ENCODE assay signal across 8 cellular contexts in the genomic region with DNA sequence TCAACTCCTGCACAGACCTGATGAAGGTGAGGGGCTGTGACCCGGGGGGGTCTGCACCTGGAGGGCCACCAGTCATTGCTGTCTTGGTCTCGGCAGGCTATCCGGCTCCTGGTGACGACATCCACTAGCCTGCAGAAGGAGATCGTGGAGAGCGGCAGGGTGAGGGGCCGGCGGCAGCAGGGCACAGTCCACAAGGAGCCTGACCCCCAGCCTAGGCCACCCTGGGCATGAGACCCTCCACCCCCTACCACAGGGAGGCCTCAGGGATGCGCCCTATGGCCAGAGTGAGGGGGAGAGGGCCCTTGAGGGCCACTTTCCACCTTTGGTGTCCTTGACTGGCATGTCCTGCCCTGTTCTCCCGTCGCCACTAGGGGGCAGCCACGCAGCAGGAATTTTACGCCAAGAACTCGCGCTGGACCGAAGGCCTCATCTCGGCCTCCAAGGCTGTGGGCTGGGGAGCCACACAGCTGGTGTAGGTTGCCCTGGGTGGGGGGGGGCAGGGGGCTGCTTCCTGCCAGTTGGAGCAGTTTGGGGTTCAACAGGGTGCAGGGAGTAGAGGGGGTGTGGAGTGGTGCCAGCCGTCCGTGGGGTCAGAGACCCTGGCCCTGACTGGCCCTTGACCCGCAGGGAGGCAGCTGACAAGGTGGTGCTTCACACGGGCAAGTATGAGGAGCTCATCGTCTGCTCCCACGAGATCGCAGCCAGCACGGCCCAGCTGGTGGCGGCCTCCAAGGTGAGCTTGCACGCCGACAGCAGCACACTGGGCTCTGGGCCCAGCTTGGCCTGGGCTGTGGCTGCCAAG. TPM values are rescaled to one million over a fixed set of nuclear protein-coding genes. Genes with fewer than 3 reads are reported as not detected.
A peak's percentile ranks its signal among the peaks of the same experiment; 100 is the strongest.
DNase-seq lines count a peak whose midpoint lies in the region; ATAC-seq and TF ChIP-seq lines count a peak whose summit lies in the region.

No MANE protein-coding gene starts in this region.

- TF ChIP-seq CTCF in AG10803 (conservative IDR thresholded peaks at IDR 0.05; ENCODE audit: low read length): peak; percentile 82

- DNase-seq in AG10803 (ENCODE audit: low read depth) (peak; percentile 71), NCI-H2227 treated with DMSO at 0.1 percent for 48 hours (lab: John Stamatoyannopoulos, UW) (peak; percentile 66)
- peak; percentile 91 for DNase-seq in activated CD4-positive, alpha-beta T cell treated with anti-CD3 and anti-CD28 coated beads for 36 hours
- DNase-seq in central memory CD8-positive, alpha-beta T cell (ENCODE audit: low spot score in 2 of 2): peak; percentile 64 to 81
- peak; percentile 84 for DNase-seq in stimulated activated CD4-positive, alpha-beta T cell treated with anti-CD3 and anti-CD28 coated beads, Interleukin-4, amount 100 ng/mL, for 1 hour

- POLR2A ChIA-PET in activated CD4-positive, alpha-beta T cell treated with anti-CD3 and anti-CD28 coated beads for 36 hours (lab: Charles Lee): no interaction called here

- no peak overlapping the region for H3K27ac Mint-ChIP-seq in activated CD4-positive, alpha-beta T cell treated with anti-CD3 and anti-CD28 coated beads for 36 hours
- H3K27ac Mint-ChIP-seq in central memory CD8-positive, alpha-beta T cell (ENCODE audit: low read depth): no peak overlapping the region

- no peak overlapping the region for H3K4me3 ChIP-seq in AG10803 (ENCODE audit: low read length)

- H3K36me3 Mint-ChIP-seq in activated CD4-positive, alpha-beta T cell treated with anti-CD3 and anti-CD28 coated beads for 36 hours (ENCODE audit: low read depth): peaks cover 7% of the 10 kb centered on the region
- H3K36me3 Mint-ChIP-seq in central memory CD8-positive, alpha-beta T cell (ENCODE audit: insufficient read depth): peaks cover 29% of the 10 kb centered on the region

- ATAC-seq in GM21717 (IDR thresholded peaks at IDR 0.05; ENCODE audit: unreplicated experiment): peak; percentile 50
- ATAC-seq in activated CD4-positive, alpha-beta T cell treated with anti-CD3 and anti-CD28 coated beads for 36 hours: peak; percentile 85
- peak; percentile 71 for ATAC-seq in central memory CD8-positive, alpha-beta T cell (replicated peaks; ENCODE audit: extremely low read depth, poor library complexity, severe bottlenecking)
- no peak for ATAC-seq in HG03095 (IDR thresholded peaks at IDR 0.05; ENCODE audit: unreplicated experiment)

- intact Hi-C loops in activated CD4-positive, alpha-beta T cell treated with anti-CD3 and anti-CD28 coated beads for 36 hours (cut with DNase I, micrococcal nuclease): loop anchor here (1.0 kb wide), 3 partner anchors 67 to 378 kb away; no protein-coding TSS in a partner anchor

- CTCF ChIA-PET in activated CD4-positive, alpha-beta T cell treated with anti-CD3 and anti-CD28 coated beads for 36 hours (lab: Charles Lee): interaction anchor here (0.6 to 6.8 kb wide), 30 partner anchors 10 to 378 kb away, joined by 3 to 76 read pairs (median 4); a partner anchor contains a TSS

- no peak overlapping the region for H3K4me3 Mint-ChIP-seq in activated CD4-positive, alpha-beta T cell treated with anti-CD3 and anti-CD28 coated beads for 36 hours
- no peak overlapping the region for H3K4me3 Mint-ChIP-seq in central memory CD8-positive, alpha-beta T cell

- H3K27me3 ChIP-seq in layer of hippocampus (ENCODE audit: control insufficient read depth, insufficient read depth, low read length): no peaks in the 10 kb centered on the region

- peak overlapping the region; percentile 84 for H3K27ac ChIP-seq in layer of hippocampus (ENCODE audit: low read depth, low read length)

- no peaks in the 10 kb centered on the region for H3K4me1 Mint-ChIP-seq in activated CD4-positive, alpha-beta T cell treated with anti-CD3 and anti-CD28 coated beads for 36 hours
- H3K4me1 Mint-ChIP-seq in central memory CD8-positive, alpha-beta T cell: peaks cover 3% of the 10 kb centered on the region

- H3K9me3 Mint-ChIP-seq in activated CD4-positive, alpha-beta T cell treated with anti-CD3 and anti-CD28 coated beads for 36 hours (ENCODE audit: low read depth): no peaks in the 10 kb centered on the region
- no peaks in the 10 kb centered on the region for H3K9me3 Mint-ChIP-seq in central memory CD8-positive, alpha-beta T cell

- H3K27me3 Mint-ChIP-seq in activated CD4-positive, alpha-beta T cell treated with anti-CD3 and anti-CD28 coated beads for 36 hours: no peaks in the 10 kb centered on the region
- H3K27me3 Mint-ChIP-seq in central memory CD8-positive, alpha-beta T cell: no peaks in the 10 kb centered on the region

RNA-seq across cellular contexts. Expression of a gene that starts 25.0 kb away (rescaled TPM):
- total RNA-seq in activated CD4-positive, alpha-beta T cell treated with anti-CD3 and anti-CD28 coated beads for 36 hours: 10 to 100 TPM; 17.1 to 20.9 TPM

RNA-seq across cellular contexts. Expression of a gene that starts 35.7 kb away (rescaled TPM):
- total RNA-seq in activated CD4-positive, alpha-beta T cell treated with anti-CD3 and anti-CD28 coated beads for 36 hours: 10 to 100 TPM in 1 of 2 experiments, 1 to 10 TPM in 1; 9.4 to 11.4 TPM
